In genomic region chr11:126491092-126491491, GRCh38 we compare ENCODE assay signal across 24 cellular contexts.
A peak's percentile ranks its signal among the peaks of the same experiment; 100 is the strongest.
DNase-seq lines count a peak whose midpoint lies in the region; TF ChIP-seq lines count a peak whose summit lies in the region.
"Had no signal": no experiment of that assay in that cellular context is flagged by ENCODE, and none has a peak within 500 bp of the region (broad histone marks: within the 10 kb centered on the region; RNA-seq: fewer than 3 reads in every experiment).

No MANE protein-coding gene starts in this region.

- no peak overlapping the region for H2BK5ac ChIP-seq in neuronal stem cell (ENCODE audit: low read length)

- no peak overlapping the region for H4K8ac ChIP-seq in neuronal stem cell (ENCODE audit: low read depth, low read length)

- H3K27me3 ChIP-seq in H7 (ENCODE audit: control insufficient read depth, insufficient read depth, low read length) (no peaks in the 10 kb centered on the region), neuronal stem cell (ENCODE audit: control insufficient read depth in 3 of 3, insufficient read depth in 3 of 3, low read depth in 1 of 3, low read length in 3 of 3) (peaks cover 0 to 14% (median 0%) of the 10 kb centered on the region in 3 experiments), colonic mucosa (no peaks in the 10 kb centered on the region)

- H3K4ac ChIP-seq in neuronal stem cell (ENCODE audit: low read length), result no peak overlapping the region

- H3K4me2 ChIP-seq in neuronal stem cell (ENCODE audit: insufficient read depth, low read length, poor library complexity, severe bottlenecking), result no peak overlapping the region
- H3K4me2 ChIP-seq: KMS-11, PC-9 had no signal

- TF ChIP-seq CTCF in colonic mucosa (IDR thresholded peaks at IDR 0.05), result no peak

- H3K27ac ChIP-seq in neuronal stem cell (replicated peaks; ENCODE audit: low read length), result no peak overlapping the region
- no peak overlapping the region for H3K27ac ChIP-seq in colonic mucosa
- H3K27ac ChIP-seq: KMS-11, left ventricle myocardium inferior, PC-9 had no signal

- H3K4me3 ChIP-seq in H7 (ENCODE audit: insufficient read depth, low read depth, low read length) (no peak overlapping the region), neuronal stem cell (ENCODE audit: low read length in 2 of 2) (no peak overlapping the region), colonic mucosa (no peak overlapping the region)
- H3K4me3 ChIP-seq: HAP-1, left ventricle myocardium inferior, PC-9 had no signal

- no peak overlapping the region for H3K18ac ChIP-seq in neuronal stem cell (ENCODE audit: low read length)

- H3K79me1 ChIP-seq in neuronal stem cell (ENCODE audit: low read depth, low read length), result no peaks in the 10 kb centered on the region

- no peak overlapping the region for H2BK120ac ChIP-seq in neuronal stem cell (ENCODE audit: low read depth, low read length)

- H3K36me3 ChIP-seq in H7 (replicated peaks; ENCODE audit: control insufficient read depth, insufficient read depth, low read length), result no peaks in the 10 kb centered on the region
- H3K36me3 ChIP-seq in neuronal stem cell (replicated peaks in 1 of 2; ENCODE audit: control insufficient read depth in 2 of 2, insufficient read depth in 2 of 2, low read length in 2 of 2), result no peaks in the 10 kb centered on the region
- no peaks in the 10 kb centered on the region for H3K36me3 ChIP-seq in colonic mucosa
- H3K36me3 ChIP-seq: HAP-1, left ventricle myocardium inferior had no signal

- H4K91ac ChIP-seq in neuronal stem cell (ENCODE audit: low read depth, low read length, poor library complexity), result no peak overlapping the region

- intact Hi-C loops in colonic mucosa (cut with DNase I), result no loop called here

- H3K23ac ChIP-seq in neuronal stem cell (ENCODE audit: low read depth, low read length, poor library complexity), result no peak overlapping the region

- no peak overlapping the region for H3K14ac ChIP-seq in neuronal stem cell (ENCODE audit: low read length)

- H3K9ac ChIP-seq in neuronal stem cell (ENCODE audit: low read depth, low read length, poor library complexity) (no peak overlapping the region), colonic mucosa (ENCODE audit: low read depth in 2 of 2, low read length in 2 of 2) (no peak overlapping the region)
- H3K9ac ChIP-seq: KMS-11 had no signal

- no peak overlapping the region for H2BK15ac ChIP-seq in neuronal stem cell (ENCODE audit: low read length)

- peak; percentile 71 for DNase-seq in H7
- peak; percentile 35 for DNase-seq in NCI-H1436 treated with DMSO at 0.1 percent for 48 hours (lab: John Stamatoyannopoulos, UW)
- peak; percentile 18 for DNase-seq in SW480 (ENCODE audit: low spot score)
- no peak for DNase-seq in neuronal stem cell (ENCODE audit: low spot score)
- no peak for DNase-seq in activated CD4-positive, alpha-beta T cell treated with anti-CD3 and anti-CD28 coated beads, Interleukin-2, amount 50 U/mL, for 1 hour
- DNase-seq in HuH-7 (ENCODE audit: low spot score), result no peak
- no peak for DNase-seq in colonic mucosa
- DNase-seq in ecto neural progenitor cell (ENCODE audit: low spot score), result no peak
- DNase-seq: activated CD4-positive, alpha-beta T cell treated with anti-CD3 and anti-CD28 coated beads for 1 hour; activated CD8-positive, alpha-beta memory T cell treated with anti-CD3 and anti-CD28 coated beads for 24 hours; activated naive CD4-positive, alpha-beta T cell treated with Interleukin-2 at 50 U/mL for 16 hours; activated T-cell treated with anti-CD3 and anti-CD28 coated beads, Interleukin-2, amount 50 U/mL, for 24 hours; DMS 273 treated with DMSO at 0.1 percent for 48 hours; GDM1; glutamatergic neuron; left ventricle myocardium inferior; NCI-H2171; PC-9; SHP77 treated with DMSO at 0.1 percent for 48 hours; stimulated activated CD4-positive, alpha-beta T cell treated with anti-CD3 and anti-CD28 coated beads, Interleukin-2, amount 100 ng/mL, for 48 hours; stimulated activated naive CD8-positive, alpha-beta T cell treated with anti-CD3 and anti-CD28 coated beads, Interleukin-15, Interleukin-2, amounts not matched to agents 100 U/mL and 50 U/mL, for 24 hours; SW 1271 had no signal

- H3K9me3 ChIP-seq in neuronal stem cell (replicated peaks in 1 of 2; ENCODE audit: control insufficient read depth in 2 of 2, insufficient read depth in 1 of 2, low read depth in 1 of 2, low read length in 2 of 2) (no peaks in the 10 kb centered on the region), colonic mucosa (no peaks in the 10 kb centered on the region)
- H3K9me3 ChIP-seq: HAP-1, left ventricle myocardium inferior had no signal

- peak overlapping the region; percentile 66 for H2AK5ac ChIP-seq in neuronal stem cell (ENCODE audit: low read depth, low read length)

- WGBS in neuronal stem cell (ENCODE audit: extremely low coverage in 2 of 2, insufficient read length in 2 of 2, insufficient replicate concordance in 1 of 2), 2 donors, result no CpG with 5 or more reads among the region's 13 CpGs

- no peak overlapping the region for H2BK12ac ChIP-seq in neuronal stem cell (ENCODE audit: low read length)

- H3K4me1 ChIP-seq in neuronal stem cell (ENCODE audit: control insufficient read depth in 2 of 2, insufficient read depth in 1 of 2, low read depth in 1 of 2, low read length in 2 of 2) (peaks cover 0 to 10% of the 10 kb centered on the region in 2 donors), colonic mucosa (no peaks in the 10 kb centered on the region)
- H3K4me1 ChIP-seq: left ventricle myocardium inferior had no signal

- no peak overlapping the region for H2AFZ ChIP-seq in neuronal stem cell (ENCODE audit: low read length)
- H2AFZ ChIP-seq: PC-9 had no signal

Comparison
In these comparisons a context has a peak if more than half of its experiments do, and no peak if none do; other contexts are left out.
1. DNase-seq: peak in H7 (single experiment), NCI-H1436 treated with DMSO at 0.1 percent for 48 hours (single experiment) and SW480 (single experiment); none in neuronal stem cell (single experiment), activated CD4-positive, alpha-beta T cell treated with anti-CD3 and anti-CD28 coated beads, Interleukin-2, amount 50 U/mL, for 1 hour (single experiment), HuH-7 (single experiment), colonic mucosa (single experiment) and ecto neural progenitor cell (single experiment).